1 cellular context compared by ENCODE assay signal in the genomic region with DNA sequence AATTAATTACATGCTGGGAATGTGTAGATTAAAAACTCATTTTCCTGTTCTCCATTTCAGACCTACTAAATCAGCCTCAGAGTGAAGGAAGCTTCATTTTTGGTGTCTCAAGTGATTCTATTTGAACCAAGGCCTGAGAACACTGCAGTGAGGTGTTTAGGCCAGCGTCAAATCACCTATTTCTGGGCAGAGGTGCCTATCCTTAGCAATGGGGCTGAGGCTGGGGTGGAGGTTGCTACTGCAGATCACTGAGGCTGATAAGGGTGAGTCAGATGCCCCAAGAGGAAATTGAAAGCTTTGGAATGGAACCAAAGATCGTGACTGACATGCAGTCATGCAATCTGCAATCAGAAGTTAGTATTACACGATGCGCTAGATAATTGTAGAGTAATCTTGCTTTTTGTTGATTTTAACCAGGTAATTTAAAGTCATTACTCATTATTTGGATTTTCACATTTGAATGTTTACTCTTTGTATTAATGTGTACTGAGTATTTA.
TF ChIP-seq lines count a peak whose summit lies in the region.

No MANE protein-coding gene starts in this region.

TF ChIP-seq in HepG2, 621 proteins besides CTCF, POLR2A, EP300 and RAD21 (continued from another document):
- TF ChIP-seq, protein P1, sequence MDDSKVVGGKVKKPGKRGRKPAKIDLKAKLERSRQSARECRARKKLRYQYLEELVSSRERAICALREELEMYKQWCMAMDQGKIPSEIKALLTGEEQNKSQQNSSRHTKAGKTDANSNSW (CRISPR knock-in tag; IDR thresholded peaks at IDR 0.05; ENCODE audit: borderline replicate concordance), result no peak
- TF ChIP-seq RCOR2 (CRISPR knock-in tag; IDR thresholded peaks at IDR 0.05), result no peak
